Comparison of ENCODE assay signal across 1 cellular context in genomic region chr14:39114073-39114838, GRCh38.
TF ChIP-seq lines count a peak whose summit lies in the region.

TSS of gene GEMIN2 (plus strand) at chr14:39114323. CDS start at chr14:39114339, 16 bp downstream.

TF ChIP-seq in GM23338, 12 proteins besides CTCF, POLR2A, EP300 and RAD21:
- peak; percentile 93 for TF ChIP-seq POLR2AphosphoS5 (IDR thresholded peaks at IDR 0.05; ENCODE audit: low read depth)
- no peak for TF ChIP-seq ETS1 (IDR thresholded peaks at IDR 0.05)
